8 cellular contexts compared by ENCODE assay signal in the genomic region with DNA sequence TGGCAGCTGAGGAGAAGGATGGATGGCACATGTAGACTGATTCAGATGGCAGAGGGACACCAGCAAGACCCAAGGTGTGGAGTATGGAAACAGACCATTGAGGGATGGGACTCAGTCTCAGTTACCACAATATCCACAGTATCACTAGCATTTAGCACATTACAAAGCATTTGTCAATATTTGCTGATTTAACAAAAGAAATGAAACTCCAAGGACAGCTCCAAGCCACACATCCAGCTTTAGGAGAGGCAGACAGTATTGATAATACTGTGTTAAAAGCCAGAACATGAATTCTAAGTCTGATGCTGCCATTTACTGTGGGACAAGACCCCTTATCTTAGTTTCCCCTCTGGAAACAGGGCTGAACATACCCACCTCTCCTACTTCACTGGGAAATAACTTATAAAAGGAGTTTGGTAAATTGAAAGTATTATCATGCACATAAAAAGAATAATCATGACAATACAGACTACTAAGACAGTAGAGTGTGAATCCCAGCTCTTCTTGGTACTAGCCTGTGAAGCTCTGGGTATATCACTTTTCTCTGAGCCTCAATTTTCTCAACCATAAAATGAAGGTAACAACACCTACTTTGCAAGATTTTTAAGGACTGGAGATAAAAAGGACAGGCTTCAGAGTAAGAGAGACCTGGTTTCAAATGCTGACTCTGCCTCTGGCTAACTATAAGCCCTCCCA. TPM values are rescaled to one million over a fixed set of nuclear protein-coding genes. Genes with fewer than 3 reads are reported as not detected.
DNase-seq lines count a peak whose midpoint lies in the region; ATAC-seq and TF ChIP-seq lines count a peak whose summit lies in the region.

No MANE protein-coding gene starts in this region.

- H3K4me3 Mint-ChIP-seq in activated naive CD4-positive, alpha-beta T cell treated with anti-CD3 and anti-CD28 coated beads, Interleukin-2, amount 50 U/mL, for 24 hours = peak overlapping the region; percentile 6
- no peak overlapping the region for H3K4me3 Mint-ChIP-seq in mesothelial cell of epicardium

- H3K36me3 Mint-ChIP-seq in activated naive CD4-positive, alpha-beta T cell treated with anti-CD3 and anti-CD28 coated beads, Interleukin-2, amount 50 U/mL, for 24 hours = peaks cover 40% of the 10 kb centered on the region
- H3K36me3 Mint-ChIP-seq in mesothelial cell of epicardium = peaks cover 37% of the 10 kb centered on the region

- H3K36me3 ChIP-seq in adrenal gland (replicated peaks in 1 of 2) (peaks cover 0 to 22% of the 10 kb centered on the region in 2 donors), urinary bladder (ENCODE audit: insufficient read depth) (no peaks in the 10 kb centered on the region)

- no peaks in the 10 kb centered on the region for H3K9me3 Mint-ChIP-seq in activated naive CD4-positive, alpha-beta T cell treated with anti-CD3 and anti-CD28 coated beads, Interleukin-2, amount 50 U/mL, for 24 hours
- no peaks in the 10 kb centered on the region for H3K9me3 Mint-ChIP-seq in mesothelial cell of epicardium

- no peaks in the 10 kb centered on the region for H3K27me3 ChIP-seq in adrenal gland

- H3K27me3 Mint-ChIP-seq in activated naive CD4-positive, alpha-beta T cell treated with anti-CD3 and anti-CD28 coated beads, Interleukin-2, amount 50 U/mL, for 24 hours = no peaks in the 10 kb centered on the region
- no peaks in the 10 kb centered on the region for H3K27me3 Mint-ChIP-seq in mesothelial cell of epicardium (ENCODE audit: low read depth)

- H3K9me3 ChIP-seq in adrenal gland (replicated peaks in 1 of 3) = no peaks in the 10 kb centered on the region

- intact Hi-C loops in adrenal gland (cut with DNase I) = no loop called here

- H3K27ac Mint-ChIP-seq in activated naive CD4-positive, alpha-beta T cell treated with anti-CD3 and anti-CD28 coated beads, Interleukin-2, amount 50 U/mL, for 24 hours = peak overlapping the region; percentile 14
- peak overlapping the region; percentile 97 for H3K27ac Mint-ChIP-seq in mesothelial cell of epicardium

- peaks cover 87% of the 10 kb centered on the region for H3K4me1 Mint-ChIP-seq in activated naive CD4-positive, alpha-beta T cell treated with anti-CD3 and anti-CD28 coated beads, Interleukin-2, amount 50 U/mL, for 24 hours
- peaks cover 54% of the 10 kb centered on the region for H3K4me1 Mint-ChIP-seq in mesothelial cell of epicardium

- no peak for TF ChIP-seq CTCF in adrenal gland (IDR thresholded peaks at IDR 0.05)
- no peak for TF ChIP-seq CTCF in mesothelial cell of epicardium (IDR thresholded peaks at IDR 0.05; ENCODE audit: unreplicated experiment)

- H3K4me1 ChIP-seq in adrenal gland (replicated peaks in 1 of 2) = peaks cover 59 to 79% of the 10 kb centered on the region in 2 donors
- peaks cover 5% of the 10 kb centered on the region for H3K4me1 ChIP-seq in urinary bladder (ENCODE audit: insufficient read depth)

- no peak for TF ChIP-seq POLR2A in adrenal gland (IDR thresholded peaks at IDR 0.05)

- H3K27ac ChIP-seq in adrenal gland (peak overlapping the region in 4 of 5 donors; percentile 89 to 95 (median 90)), urinary bladder (ENCODE audit: low read depth) (peak overlapping the region; percentile 79)

- no peak for ATAC-seq in GM18502 (IDR thresholded peaks at IDR 0.05; ENCODE audit: poor library complexity, unreplicated experiment)

- H3K4me3 ChIP-seq in adrenal gland = peak overlapping the region in 1 of 4 donors; percentile 16
- no peak overlapping the region for H3K4me3 ChIP-seq in urinary bladder (ENCODE audit: low read depth, low read length)

- DNase-seq in activated naive CD4-positive, alpha-beta T cell treated with Interleukin-2 at 50 U/mL for 16 hours = no peak
- no peak for DNase-seq in adrenal gland
- DNase-seq in mesothelial cell of epicardium (ENCODE audit: low spot score in 2 of 2, unreplicated experiment in 2 of 2) = no peak
- DNase-seq in midbrain (lab: John Stamatoyannopoulos, UW) = no peak
- no peak for DNase-seq in ureter (ENCODE audit: low spot score)

RNA-seq across cellular contexts. Expression of a gene that starts 11.1 kb away (rescaled TPM):
- total RNA-seq in adrenal gland = 100 to 1,000 TPM in 2 of 8 donors, 10 to 100 TPM in 6; 53.8 to 143 (median 84.6) TPM
- 10 to 100 TPM; 40.2 to 67.9 (median 40.8) TPM for polyA plus RNA-seq in adrenal gland
- 63.2 to 66.6 TPM (median 64.8 TPM) in 3 replicates for total RNA-seq in mesothelial cell of epicardium
- total RNA-seq in urinary bladder = 24.2 TPM
- 61.3 TPM for polyA plus RNA-seq in urinary bladder
- total RNA-seq in ureter = 91.4 TPM

RNA-seq across cellular contexts. Expression of a gene that starts 27.5 kb away (rescaled TPM):
- total RNA-seq in adrenal gland (1 to 10 TPM; 2.1 to 3.4 (median 2.5) TPM), mesothelial cell of epicardium (36.6 to 39.0 TPM (median 37.5 TPM) in 3 replicates), urinary bladder (22.7 TPM), ureter (0.81 TPM)
- polyA plus RNA-seq in adrenal gland (1 to 10 TPM in 1 of 3 donors, under 1 TPM in 2; 0.40 to 3.7 (median 0.57) TPM), urinary bladder (0.84 TPM)
